Comparison of ENCODE assay signal across 3 cellular contexts in genomic region chr9:33512535-33512934, GRCh38. TPM values are rescaled to one million over a fixed set of nuclear protein-coding genes. Genes with fewer than 3 reads are reported as not detected.
"Had no signal": no experiment of that assay in that cellular context is flagged by ENCODE, and none has a peak within 500 bp of the region (broad histone marks: within the 10 kb centered on the region; RNA-seq: fewer than 3 reads in every experiment).

No MANE protein-coding gene starts in this region.

RNA-seq across cellular contexts. Expression of gene ANKRD18B, which starts 11.5 kb away (rescaled TPM):
- total RNA-seq: activated naive CD8-positive, alpha-beta T cell treated with anti-CD3 and anti-CD28 coated beads, Interleukin-2, amount 10 ng/mL, durations not matched to agents 7 days and 5 days; thoracic aorta had no signal
- polyA plus RNA-seq: naive thymus-derived CD8-positive, alpha-beta T cell had no signal
